ENCODE assay signal across 24 cellular contexts in the genomic region with DNA sequence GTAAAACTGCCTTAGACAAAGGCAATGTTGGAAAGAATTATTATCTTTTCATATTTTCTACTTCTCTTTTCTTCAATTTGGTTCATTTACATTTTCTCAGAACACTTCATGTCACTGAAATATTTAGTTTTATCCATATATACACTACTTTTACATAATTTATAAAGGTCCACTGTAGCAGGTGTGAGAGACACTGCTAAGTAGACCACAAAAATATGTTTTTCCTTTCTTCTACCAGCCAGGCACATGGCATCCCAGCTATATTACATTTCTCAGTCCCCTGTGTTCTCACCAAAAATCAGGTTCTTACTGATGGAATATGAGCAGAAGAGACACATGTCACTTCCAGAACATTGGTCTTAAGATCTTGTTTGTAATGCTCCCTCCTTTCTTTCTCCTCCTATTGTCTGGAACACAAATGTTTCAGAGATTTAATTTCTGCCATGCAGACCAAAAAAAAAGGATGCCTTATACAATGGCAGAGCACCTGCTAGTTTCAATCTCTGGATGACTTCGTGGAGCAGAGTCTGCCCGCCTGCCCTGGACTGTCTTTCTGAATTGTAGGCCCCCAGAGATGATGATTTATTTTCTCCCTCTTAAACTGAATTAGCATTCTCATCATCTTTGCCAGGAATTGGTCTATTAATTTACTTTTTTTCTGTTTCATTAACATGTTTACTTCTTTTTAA.
A peak's percentile ranks its signal among the peaks of the same experiment; 100 is the strongest.
DNase-seq lines count a peak whose midpoint lies in the region; ATAC-seq, FAIRE-seq and TF ChIP-seq lines count a peak whose summit lies in the region.
"Had no signal": no experiment of that assay in that cellular context is flagged by ENCODE, and none has a peak within 500 bp of the region (broad histone marks: within the 10 kb centered on the region; RNA-seq: fewer than 3 reads in every experiment).

No MANE protein-coding gene starts in this region.

- H3K79me2 ChIP-seq in MM.1S (ENCODE audit: low read length), result no peaks in the 10 kb centered on the region
- no peaks in the 10 kb centered on the region for H3K79me2 ChIP-seq in SU-DHL-6 (ENCODE audit: insufficient read depth, low read length)

- no peaks in the 10 kb centered on the region for H3K9me3 Mint-ChIP-seq in stimulated activated naive B cell treated with anti-CD40 and anti-IgM and Interleukin-4, amounts not matched to agents 10 μg/mL and 1 μg/mL and 100 μg/mL, for 72 hours
- no peaks in the 10 kb centered on the region for H3K9me3 Mint-ChIP-seq in natural killer cell treated with Interleukin-12 subunit alpha and Interleukin-12 subunit beta and Interleukin-15 and Interleukin-18, amount 100 ng/mL, for 72 hours
- H3K9me3 Mint-ChIP-seq: CD14-positive monocyte had no signal

- H3K9me3 ChIP-seq in MM.1S (replicated peaks; ENCODE audit: insufficient read depth, low read length) (no peaks in the 10 kb centered on the region), SU-DHL-6 (ENCODE audit: insufficient read depth, low read length) (no peaks in the 10 kb centered on the region), upper lobe of right lung (no peaks in the 10 kb centered on the region)
- H3K9me3 ChIP-seq: A549, MG63 had no signal

- intact Hi-C loops in upper lobe of right lung (cut with DNase I), result loop anchor here (10.0 kb wide), 1 partner anchor 335 kb away; no protein-coding TSS in a partner anchor

- no peaks in the 10 kb centered on the region for H3K27me3 ChIP-seq in MM.1S (replicated peaks; ENCODE audit: insufficient read depth, low read length)
- no peaks in the 10 kb centered on the region for H3K27me3 ChIP-seq in SU-DHL-6 (ENCODE audit: low read length)
- no peaks in the 10 kb centered on the region for H3K27me3 ChIP-seq in upper lobe of right lung
- H3K27me3 ChIP-seq: MG63 had no signal

- H3K27ac ChIP-seq in MM.1S (ENCODE audit: low read length), result peak overlapping the region; percentile 44; the same call in 1 of the 2 replicates
- H3K27ac ChIP-seq in SU-DHL-6 (ENCODE audit: low read depth, low read length), result peak overlapping the region; percentile 57
- no peak overlapping the region for H3K27ac ChIP-seq in upper lobe of right lung
- H3K27ac ChIP-seq: A549, SK-N-MC had no signal

- no peak overlapping the region for H3K4me3 ChIP-seq in MM.1S (ENCODE audit: low read length)
- no peak overlapping the region for H3K4me3 ChIP-seq in SU-DHL-6 (ENCODE audit: insufficient read depth, low read length, poor library complexity, severe bottlenecking)
- no peak overlapping the region for H3K4me3 ChIP-seq in upper lobe of right lung
- H3K4me3 ChIP-seq: A549, MG63, SK-N-MC had no signal

- H3K9me2 ChIP-seq in MM.1S (replicated peaks; ENCODE audit: insufficient read depth, low read length), result no peaks in the 10 kb centered on the region
- no peaks in the 10 kb centered on the region for H3K9me2 ChIP-seq in SU-DHL-6 (replicated peaks; ENCODE audit: insufficient read depth, low read length)

- H3K4me1 Mint-ChIP-seq in stimulated activated naive B cell treated with anti-CD40 and anti-IgM and Interleukin-4, amounts not matched to agents 10 μg/mL and 1 μg/mL and 100 μg/mL, for 72 hours, result peaks cover 4 to 14% of the 10 kb centered on the region in 2 donors
- H3K4me1 Mint-ChIP-seq in natural killer cell treated with Interleukin-12 subunit alpha and Interleukin-12 subunit beta and Interleukin-15 and Interleukin-18, amount 100 ng/mL, for 72 hours (ENCODE audit: low read depth in 2 of 2), result no peaks in the 10 kb centered on the region

- H3K27me3 Mint-ChIP-seq in stimulated activated naive B cell treated with anti-CD40 and anti-IgM and Interleukin-4, amounts not matched to agents 10 μg/mL and 1 μg/mL and 100 μg/mL, for 72 hours, result no peaks in the 10 kb centered on the region
- no peaks in the 10 kb centered on the region for H3K27me3 Mint-ChIP-seq in natural killer cell treated with Interleukin-12 subunit alpha and Interleukin-12 subunit beta and Interleukin-15 and Interleukin-18, amount 100 ng/mL, for 72 hours
- H3K27me3 Mint-ChIP-seq: B cell had no signal

- DNase-seq in GM18507 (ENCODE audit: extremely low spot score, insufficient read length, low read depth) (no peak), MM.1S (peak; percentile 61), upper lobe of right lung (no peak)
- DNase-seq in stimulated activated naive B cell treated with anti-CD40 and anti-IgM and Interleukin-4, amounts not matched to agents 10 μg/mL and 1 μg/mL and 100 μg/mL, for 72 hours, result no peak
- DNase-seq in natural killer cell treated with Interleukin-12 subunit alpha and Interleukin-12 subunit beta and Interleukin-15 and Interleukin-18, amount 100 ng/mL, for 72 hours (ENCODE audit: low spot score), result no peak
- DNase-seq: GDM1, GOT3, HCEC 1CT, IMR-90, MG63, NCI-H1092, NCI-H1436 treated with DMSO at 0.1 percent for 48 hours, NCI-H1930, NCI-H524 treated with DMSO at 0.1 percent for 48 hours, NCI-H82, PC-3, RPMI8226, SHP77 had no signal

- H3K9ac ChIP-seq in MM.1S (ENCODE audit: low read length) (no peak overlapping the region), SU-DHL-6 (ENCODE audit: low read length) (no peak overlapping the region)

- TF ChIP-seq CTCF in MM.1S (IDR thresholded peaks at IDR 0.05; ENCODE audit: low read length), result no peak
- no peak for TF ChIP-seq CTCF in SU-DHL-6 (IDR thresholded peaks at IDR 0.05; ENCODE audit: insufficient read depth, low read length, poor library complexity, severe bottlenecking)
- no peak for TF ChIP-seq CTCF in upper lobe of right lung (IDR thresholded peaks at IDR 0.05)

- H3K4me1 ChIP-seq in MM.1S (ENCODE audit: low read length), result peaks cover 30% of the 10 kb centered on the region
- no peaks in the 10 kb centered on the region for H3K4me1 ChIP-seq in upper lobe of right lung
- H3K4me1 ChIP-seq: A549 had no signal

- no peaks in the 10 kb centered on the region for H3K36me3 Mint-ChIP-seq in stimulated activated naive B cell treated with anti-CD40 and anti-IgM and Interleukin-4, amounts not matched to agents 10 μg/mL and 1 μg/mL and 100 μg/mL, for 72 hours
- no peaks in the 10 kb centered on the region for H3K36me3 Mint-ChIP-seq in natural killer cell treated with Interleukin-12 subunit alpha and Interleukin-12 subunit beta and Interleukin-15 and Interleukin-18, amount 100 ng/mL, for 72 hours
- H3K36me3 Mint-ChIP-seq: CD14-positive monocyte had no signal

- peak; percentile 26 for FAIRE-seq in GM18507 (lab: Jason Lieb, UNC)
- FAIRE-seq: A549 had no signal

- no peak overlapping the region for H3K4me3 Mint-ChIP-seq in stimulated activated naive B cell treated with anti-CD40 and anti-IgM and Interleukin-4, amounts not matched to agents 10 μg/mL and 1 μg/mL and 100 μg/mL, for 72 hours
- no peak overlapping the region for H3K4me3 Mint-ChIP-seq in natural killer cell treated with Interleukin-12 subunit alpha and Interleukin-12 subunit beta and Interleukin-15 and Interleukin-18, amount 100 ng/mL, for 72 hours
- H3K4me3 Mint-ChIP-seq: B cell, CD14-positive monocyte had no signal

- H3K36me3 ChIP-seq in MM.1S (replicated peaks; ENCODE audit: insufficient read depth, low read length), result no peaks in the 10 kb centered on the region
- no peaks in the 10 kb centered on the region; the same call in 1 of the 2 replicates for H3K36me3 ChIP-seq in SU-DHL-6 (ENCODE audit: low read length)
- H3K36me3 ChIP-seq in upper lobe of right lung, result no peaks in the 10 kb centered on the region
- H3K36me3 ChIP-seq: MG63 had no signal

- peak; percentile 33 to 36 for ATAC-seq in stimulated activated naive B cell treated with anti-CD40 and anti-IgM and Interleukin-4, amounts not matched to agents 10 μg/mL and 1 μg/mL and 100 μg/mL, for 72 hours (replicated peaks)
- no peak for ATAC-seq in natural killer cell treated with Interleukin-12 subunit alpha and Interleukin-12 subunit beta and Interleukin-15 and Interleukin-18, amount 100 ng/mL, for 72 hours
- ATAC-seq in GM19463 (IDR thresholded peaks at IDR 0.05; ENCODE audit: unreplicated experiment), result no peak
- ATAC-seq in upper lobe of right lung, result no peak
- ATAC-seq: A549, PC-3 had no signal

- H3F3A ChIP-seq in MM.1S (ENCODE audit: insufficient read depth, low read length), result peaks cover 15% of the 10 kb centered on the region
- peaks cover 20% of the 10 kb centered on the region; the same call in 1 of the 2 replicates for H3F3A ChIP-seq in SU-DHL-6 (ENCODE audit: insufficient read depth)

- no peak overlapping the region for H3K27ac Mint-ChIP-seq in stimulated activated naive B cell treated with anti-CD40 and anti-IgM and Interleukin-4, amounts not matched to agents 10 μg/mL and 1 μg/mL and 100 μg/mL, for 72 hours
- no peak overlapping the region for H3K27ac Mint-ChIP-seq in natural killer cell treated with Interleukin-12 subunit alpha and Interleukin-12 subunit beta and Interleukin-15 and Interleukin-18, amount 100 ng/mL, for 72 hours
- H3K27ac Mint-ChIP-seq: B cell had no signal

- no peak overlapping the region for H2AFZ ChIP-seq in MM.1S (ENCODE audit: low read length)
- no peak overlapping the region for H2AFZ ChIP-seq in SU-DHL-6 (ENCODE audit: low read depth, low read length, severe bottlenecking)

- H4K20me1 ChIP-seq in MM.1S (ENCODE audit: insufficient read depth, low read length) (no peaks in the 10 kb centered on the region), SU-DHL-6 (ENCODE audit: low read depth, low read length) (no peaks in the 10 kb centered on the region)

- H3K4me2 ChIP-seq in MM.1S (ENCODE audit: low read depth, low read length) (peak overlapping the region; percentile 28; the same call in 1 of the 2 replicates), SU-DHL-6 (ENCODE audit: low read depth, low read length, poor library complexity, severe bottlenecking) (peak overlapping the region; percentile 24)
- H3K4me2 ChIP-seq: A549 had no signal

Comparison
In these comparisons a context has a peak if more than half of its experiments do, and no peak if none do; other contexts are left out.
1. ATAC-seq: peak in stimulated activated naive B cell treated with anti-CD40 and anti-IgM and Interleukin-4, amounts not matched to agents 10 μg/mL and 1 μg/mL and 100 μg/mL, for 72 hours (2 of 2); none in natural killer cell treated with Interleukin-12 subunit alpha and Interleukin-12 subunit beta and Interleukin-15 and Interleukin-18, amount 100 ng/mL, for 72 hours (0 of 2), GM19463 (single experiment) and upper lobe of right lung (single experiment).